In the genomic region with DNA sequence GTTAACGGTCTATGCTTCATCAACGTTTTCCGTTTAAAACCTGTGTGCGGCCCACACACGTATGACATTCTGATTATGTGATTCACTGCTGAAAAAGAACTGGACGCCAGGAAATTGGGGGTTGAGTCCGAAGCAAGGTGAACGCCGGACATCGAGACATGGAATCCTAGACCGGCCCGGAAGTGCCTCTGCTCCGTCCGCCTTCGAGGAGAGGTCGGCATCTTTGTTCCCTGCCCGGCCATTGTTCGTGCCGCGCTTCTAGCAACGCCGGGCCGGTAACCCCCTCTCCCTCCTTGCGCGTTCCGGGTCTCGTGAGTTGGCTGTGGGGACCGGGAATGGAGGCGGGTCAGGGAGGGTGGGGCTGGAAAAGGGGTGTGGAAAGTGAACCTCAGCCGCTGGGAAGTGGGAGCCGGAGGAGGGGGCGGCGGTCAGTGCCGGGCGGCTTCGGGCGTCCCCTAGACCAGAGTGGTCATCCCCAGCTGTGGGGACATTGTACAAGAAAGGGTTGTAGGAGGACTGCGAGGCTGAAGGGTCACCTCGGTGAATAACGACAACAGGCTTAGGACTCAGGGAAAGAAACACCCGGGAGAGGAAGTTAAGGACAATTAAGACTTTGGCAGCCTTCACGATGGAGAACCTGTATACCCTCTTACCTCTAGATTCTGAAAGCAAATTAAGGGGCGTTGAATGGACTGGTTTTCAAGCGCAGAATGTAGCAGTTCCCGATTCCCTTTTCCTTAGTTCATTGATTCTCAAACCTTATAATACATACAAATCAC, we compare ENCODE assay signal across 8 cellular contexts. TPM values are rescaled to one million over a fixed set of nuclear protein-coding genes. Genes with fewer than 3 reads are reported as not detected.
A peak's percentile ranks its signal among the peaks of the same experiment; 100 is the strongest.
DNase-seq lines count a peak whose midpoint lies in the region; ATAC-seq, FAIRE-seq and TF ChIP-seq lines count a peak whose summit lies in the region.

A gene (plus strand): TSS at position 220 of the 779 bp plus-strand sequence. CDS start 1,810 bp downstream, outside the sequence.

- no peak; the same call in 1 of the 2 replicates for TF ChIP-seq RAD21 in SK-N-SH (IDR thresholded peaks at IDR 0.05; ENCODE audit: low read length)

- TF ChIP-seq EP300 in SK-N-SH (IDR thresholded peaks at IDR 0.05; ENCODE audit: borderline replicate concordance in 1 of 2, low read depth in 1 of 2, low read length in 1 of 2) (peak in 1 of 2 experiments; percentile 34; a peak in 1 of 4 replicates), sigmoid colon (IDR thresholded peaks at IDR 0.05) (peak in 1 of 4 donors; percentile 11)

- POLR2A ChIA-PET in SK-N-SH (lab: Yijun Ruan, JAX), result interaction anchor here (0.5 to 1.4 kb wide), 4 partner anchors 26 to 1837 kb away, joined by 3 to 4 read pairs (median 3); a partner anchor contains a TSS

- 1% methylated on average over 26 of the region's 45 CpGs for WGBS in SK-N-SH (ENCODE audit: low lambda C conversion rate)
- WGBS in sigmoid colon, 2 donors, result 1% methylated on average over 45 of the region's 45 CpGs

- ATAC-seq in HG02571 (IDR thresholded peaks at IDR 0.05; ENCODE audit: unreplicated experiment), result peak; percentile 89

- TF ChIP-seq CTCF in SK-N-SH (IDR thresholded peaks at IDR 0.05) (no peak), bronchial epithelial cell (IDR thresholded peaks at IDR 0.05; ENCODE audit: insufficient read depth, low read length, severe bottlenecking) (no peak), sigmoid colon (IDR thresholded peaks at IDR 0.05) (no peak)

- CTCF ChIA-PET in SK-N-SH (lab: Yijun Ruan, JAX), result interaction anchor here (3.3 kb wide), 1 partner anchor 131 kb away, joined by 10 read pairs; no protein-coding TSS in a partner anchor

- peaks cover 28 to 30% of the 10 kb centered on the region in 2 experiments for H3K36me3 ChIP-seq in SK-N-SH (replicated peaks in 1 of 2; ENCODE audit: control insufficient read depth in 1 of 2, insufficient read depth in 2 of 2, low read length in 1 of 2)
- peaks cover 7% of the 10 kb centered on the region for H3K36me3 ChIP-seq in bronchial epithelial cell (ENCODE audit: control insufficient read depth, insufficient read depth, low read length)
- peaks cover 33% of the 10 kb centered on the region for H3K36me3 ChIP-seq in iPS-20b (ENCODE audit: insufficient read depth, low read depth, low read length)
- H3K36me3 ChIP-seq in sigmoid colon, result peaks cover 0 to 34% (median 23%) of the 10 kb centered on the region in 4 donors

- intact Hi-C loops in sigmoid colon (cut with DNase I), result loop anchor here (10.0 kb wide), 2 partner anchors 130 to 760 kb away; no protein-coding TSS in a partner anchor

- H3K9ac ChIP-seq in SK-N-SH (peak within 1 kb of the TSS; percentile 72), iPS-20b (ENCODE audit: low read depth, low read length) (peak within 1 kb of the TSS; percentile 88; the same call in 1 of the 2 replicates)

- H3K9me3 ChIP-seq in SK-N-SH (no peaks in the 10 kb centered on the region), iPS-20b (ENCODE audit: insufficient read depth, low read depth, low read length) (no peaks in the 10 kb centered on the region), sigmoid colon (no peaks in the 10 kb centered on the region)

- H3K9me2 ChIP-seq in SK-N-SH, result no peaks in the 10 kb centered on the region

- H3K27me3 ChIP-seq in SK-N-SH (ENCODE audit: insufficient read depth) (no peaks in the 10 kb centered on the region), bronchial epithelial cell (ENCODE audit: control insufficient read depth, insufficient read depth, low read length) (peaks cover 2% of the 10 kb centered on the region), iPS-20b (ENCODE audit: insufficient read depth, low read length) (peaks cover 45% of the 10 kb centered on the region), sigmoid colon (no peaks in the 10 kb centered on the region)

- H3K4me3 ChIP-seq in SK-N-SH (ENCODE audit: low read depth in 2 of 2, low read length in 1 of 2) (peak within 1 kb of the TSS; percentile 78 to 92), bronchial epithelial cell (ENCODE audit: low read depth, low read length) (peak within 1 kb of the TSS; percentile 62), iPS-20b (ENCODE audit: low read length) (peak within 1 kb of the TSS; percentile 96), sigmoid colon (peak within 1 kb of the TSS; percentile 67 to 78 (median 71))

- no peaks in the 10 kb centered on the region for H4K20me1 ChIP-seq in SK-N-SH (ENCODE audit: insufficient read depth)

- no peak for FAIRE-seq in bronchial epithelial cell (lab: Jason Lieb, UNC)

- no peak for TF ChIP-seq POLR2A in sigmoid colon (IDR thresholded peaks at IDR 0.05)

- peak; percentile 68 for DNase-seq in activated CD4-positive, alpha-beta T cell treated with anti-CD3 and anti-CD28 coated beads for 48 hours
- DNase-seq in activated CD4-positive, alpha-beta T cell treated with anti-CD3 and anti-CD28 coated beads, Interleukin-2, amount 50 U/mL, for 1 hour, result no peak
- DNase-seq in NCI-H1092 treated with DMSO at 0.1 percent for 48 hours (lab: John Stamatoyannopoulos, UW) (peak; percentile 70), SK-N-SH (peak; percentile 88), bronchial epithelial cell (ENCODE audit: low read depth) (peak; percentile 67), sigmoid colon (peak; percentile 93)

- H3K4me1 ChIP-seq in SK-N-SH (ENCODE audit: control insufficient read depth in 1 of 2, insufficient read depth in 2 of 2, low read depth in 1 of 2, low read length in 1 of 2) (peaks cover 0 to 7% of the 10 kb centered on the region in 2 experiments; a peak in 3 of 4 replicates), iPS-20b (ENCODE audit: insufficient read depth, low read length) (no peaks in the 10 kb centered on the region), sigmoid colon (peaks cover 0 to 21% (median 8%) of the 10 kb centered on the region in 4 donors)

- peak within 1 kb of the TSS; percentile 97 for H2AFZ ChIP-seq in SK-N-SH (ENCODE audit: low read depth)

- H3K27ac ChIP-seq in SK-N-SH (ENCODE audit: low read depth in 2 of 2, low read length in 1 of 2), result peak within 1 kb of the TSS; percentile 62 to 84
- no peak within 1 kb of the TSS for H3K27ac ChIP-seq in iPS-20b (ENCODE audit: low read length)
- peak within 1 kb of the TSS; percentile 81 to 87 (median 86) for H3K27ac ChIP-seq in sigmoid colon

- peak within 1 kb of the TSS; percentile 84 for H3K4me2 ChIP-seq in SK-N-SH

- peaks cover 45% of the 10 kb centered on the region for H3K79me2 ChIP-seq in SK-N-SH (ENCODE audit: insufficient read depth)

- H3F3A ChIP-seq in SK-N-SH (replicated peaks; ENCODE audit: insufficient read depth), result no peaks in the 10 kb centered on the region

TF ChIP-seq in SK-N-SH, 30 proteins besides CTCF, POLR2A, EP300 and RAD21 (continues in another document):
- peak; percentile 88 for TF ChIP-seq POLR2AphosphoS5 (IDR thresholded peaks at IDR 0.05; ENCODE audit: low read depth, low read length)
- TF ChIP-seq GABPA (IDR thresholded peaks at IDR 0.05; ENCODE audit: low read depth), result peak; percentile 93
- TF ChIP-seq, protein P1, sequence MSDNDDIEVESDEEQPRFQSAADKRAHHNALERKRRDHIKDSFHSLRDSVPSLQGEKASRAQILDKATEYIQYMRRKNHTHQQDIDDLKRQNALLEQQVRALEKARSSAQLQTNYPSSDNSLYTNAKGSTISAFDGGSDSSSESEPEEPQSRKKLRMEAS (IDR thresholded peaks at IDR 0.05; ENCODE audit: low read depth), result peak; percentile 73
- TF ChIP-seq TEAD4 (IDR thresholded peaks at IDR 0.05; ENCODE audit: borderline replicate concordance, insufficient read depth), result no peak
- TF ChIP-seq SMC3 (IDR thresholded peaks at IDR 0.05; ENCODE audit: low read depth, low read length), result peak; percentile 11; the same call in 1 of the 2 replicates
- 0 out of 2 replicates have a peak, but pooled peaks have one; percentile 10 for TF ChIP-seq GATA2 (CRISPR knock-in tag; IDR thresholded peaks at IDR 0.05)
- TF ChIP-seq MEF2A (IDR thresholded peaks at IDR 0.05; ENCODE audit: borderline replicate concordance, low read depth), result no peak; the same call in 1 of the 2 replicates
- TF ChIP-seq, protein P2, sequence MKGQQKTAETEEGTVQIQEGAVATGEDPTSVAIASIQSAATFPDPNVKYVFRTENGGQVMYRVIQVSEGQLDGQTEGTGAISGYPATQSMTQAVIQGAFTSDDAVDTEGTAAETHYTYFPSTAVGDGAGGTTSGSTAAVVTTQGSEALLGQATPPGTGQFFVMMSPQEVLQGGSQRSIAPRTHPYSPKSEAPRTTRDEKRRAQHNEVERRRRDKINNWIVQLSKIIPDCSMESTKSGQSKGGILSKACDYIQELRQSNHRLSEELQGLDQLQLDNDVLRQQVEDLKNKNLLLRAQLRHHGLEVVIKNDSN (IDR thresholded peaks at IDR 0.05; ENCODE audit: borderline replicate concordance, low read depth), result 0 out of 2 replicates have a peak, but pooled peaks have one; percentile 17
- peak; percentile 61; the same call in 1 of the 2 replicates for TF ChIP-seq FOSL2 (IDR thresholded peaks at IDR 0.05; ENCODE audit: borderline replicate concordance, low read depth)
- peak; percentile 91 for TF ChIP-seq ELF1 (IDR thresholded peaks at IDR 0.05)
- peak; percentile 91 for TF ChIP-seq YY1 (IDR thresholded peaks at IDR 0.05; ENCODE audit: low read depth)
- TF ChIP-seq FOXM1 (IDR thresholded peaks at IDR 0.05; ENCODE audit: low read depth), result no peak
- TF ChIP-seq MXI1 (IDR thresholded peaks at IDR 0.05; ENCODE audit: low read depth, low read length), result peak; percentile 79
- no peak; the same call in 1 of the 2 replicates for TF ChIP-seq RXRA (IDR thresholded peaks at IDR 0.05; ENCODE audit: borderline replicate concordance, low read depth)
- peak; percentile 93 for TF ChIP-seq SIN3A (IDR thresholded peaks at IDR 0.05; ENCODE audit: borderline replicate concordance, low read depth, low read length)
- TF ChIP-seq RCOR1 (IDR thresholded peaks at IDR 0.05; ENCODE audit: low read length), result peak; percentile 48; the same call in 1 of the 2 replicates
- peak; percentile 85 for TF ChIP-seq CHD2 (IDR thresholded peaks at IDR 0.05; ENCODE audit: low read length, partially characterized antibody)
- TF ChIP-seq, protein P3, sequence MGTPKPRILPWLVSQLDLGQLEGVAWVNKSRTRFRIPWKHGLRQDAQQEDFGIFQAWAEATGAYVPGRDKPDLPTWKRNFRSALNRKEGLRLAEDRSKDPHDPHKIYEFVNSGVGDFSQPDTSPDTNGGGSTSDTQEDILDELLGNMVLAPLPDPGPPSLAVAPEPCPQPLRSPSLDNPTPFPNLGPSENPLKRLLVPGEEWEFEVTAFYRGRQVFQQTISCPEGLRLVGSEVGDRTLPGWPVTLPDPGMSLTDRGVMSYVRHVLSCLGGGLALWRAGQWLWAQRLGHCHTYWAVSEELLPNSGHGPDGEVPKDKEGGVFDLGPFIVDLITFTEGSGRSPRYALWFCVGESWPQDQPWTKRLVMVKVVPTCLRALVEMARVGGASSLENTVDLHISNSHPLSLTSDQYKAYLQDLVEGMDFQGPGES (IDR thresholded peaks at IDR 0.05; ENCODE audit: low read depth, low read length), result no peak

RNA-seq across cellular contexts. Expression of the gene that starts here (rescaled TPM):
- polyA plus RNA-seq in SK-N-SH (2012; rRNA removed) (13.7 and 23.2 TPM in 2 replicates), sigmoid colon (1 to 10 TPM; 1.8 to 6.2 (median 3.6) TPM)
- 13.4 and 14.3 TPM in 2 replicates for polyA plus RNA-seq in SK-N-SH (2012; cell fraction: cytosol; rRNA removed)
- polyA plus RNA-seq in SK-N-SH (2012; cell fraction: nucleus; rRNA removed), result 29.1 and 43.7 TPM in 2 replicates
- total RNA-seq in bronchial epithelial cell (12.1 and 14.3 TPM in 2 replicates), sigmoid colon (10 to 100 TPM; 14.0 to 15.1 (median 14.8) TPM)
